Comparison of ENCODE assay signal across 8 cellular contexts in genomic region chr19:49987159-49987698, GRCh38. TPM values are rescaled to one million over a fixed set of nuclear protein-coding genes. Genes with fewer than 3 reads are reported as not detected.
A peak's percentile ranks its signal among the peaks of the same experiment; 100 is the strongest.
DNase-seq lines count a peak whose midpoint lies in the region; ATAC-seq, FAIRE-seq and TF ChIP-seq lines count a peak whose summit lies in the region.

No MANE protein-coding gene starts in this region.

- H3K27me3 ChIP-seq in endothelial cell of umbilical vein (ENCODE audit: control insufficient read depth in 2 of 2, insufficient read depth in 2 of 2, low read length in 2 of 2) = no peaks in the 10 kb centered on the region

- no peak overlapping the region for H3K9ac ChIP-seq in endothelial cell of umbilical vein (replicated peaks; ENCODE audit: extremely low read depth, insufficient read depth, low read length)

- peaks cover 0 to 10% of the 10 kb centered on the region in 2 experiments for H3K36me3 ChIP-seq in endothelial cell of umbilical vein (ENCODE audit: control insufficient read depth in 2 of 2, extremely low read depth in 1 of 2, insufficient read depth in 2 of 2, low read length in 2 of 2)

- H3K4me3 ChIP-seq in endothelial cell of umbilical vein (replicated peaks in 1 of 3; ENCODE audit: insufficient read depth in 1 of 3, low read depth in 1 of 3, low read length in 3 of 3) = no peak overlapping the region

- DNase-seq in GF-D8 (lab: John Stamatoyannopoulos, UW) (peak; percentile 77), NOMO-1 treated with DMSO at 0.1 percent for 48 hours (lab: John Stamatoyannopoulos, UW; ENCODE audit: unreplicated experiment) (peak; percentile 97), endothelial cell of umbilical vein (ENCODE audit: low read depth, low spot score) (peak; percentile 89), middle frontal gyrus (ENCODE audit: extremely low spot score, low spot score) (peak; percentile 32), NCI-H146 (lab: John Stamatoyannopoulos, UW) (no peak)
- DNase-seq in activated CD8-positive, alpha-beta memory T cell treated with anti-CD3 and anti-CD28 coated beads, Interleukin-2, amount 50 U/mL, for 24 hours (ENCODE audit: extremely low read depth) = peak; percentile 44
- peak; percentile 35 to 36 for DNase-seq in stimulated activated CD8-positive, alpha-beta memory T cell treated with anti-CD3 and anti-CD28 coated beads, Interleukin-4, amount 100 ng/mL, for 1 hour (ENCODE audit: low read depth in 2 of 2, low spot score in 1 of 2)

- CTCF ChIA-PET in endothelial cell of umbilical vein (lab: Charles Lee) = interaction anchor here (0.8 to 2.2 kb wide), 6 partner anchors 11 to 149 kb away, joined by 3 to 8 read pairs (median 3); no protein-coding TSS in a partner anchor

- no peak overlapping the region for H3K27ac ChIP-seq in endothelial cell of umbilical vein (ENCODE audit: insufficient read depth, low read depth, low read length)

- no peaks in the 10 kb centered on the region for H3K9me3 ChIP-seq in endothelial cell of umbilical vein (replicated peaks; ENCODE audit: control insufficient read depth, insufficient read depth, low read length)

- H3K4me1 ChIP-seq in endothelial cell of umbilical vein (ENCODE audit: control insufficient read depth, extremely low read depth, insufficient read depth, low read length) = no peaks in the 10 kb centered on the region

- H3K79me2 ChIP-seq in endothelial cell of umbilical vein (ENCODE audit: control insufficient read depth, insufficient read depth, low read length) = no peaks in the 10 kb centered on the region

- TF ChIP-seq POLR2A in endothelial cell of umbilical vein (IDR thresholded peaks at IDR 0.05; ENCODE audit: low read depth, low read length) = no peak

- no peaks in the 10 kb centered on the region for H4K20me1 ChIP-seq in endothelial cell of umbilical vein (replicated peaks; ENCODE audit: control insufficient read depth, extremely low read depth, insufficient read depth, low read length)

- intact Hi-C loops in endothelial cell of umbilical vein (cut with micrococcal nuclease) = loop anchor here (1.0 kb wide), 1 partner anchor 38 kb away; the partner anchor contains the start of gene VRK3

- dilution Hi-C loops in endothelial cell of umbilical vein (cut with MboI; ENCODE audit: extremely low pct_ligation_motif_present, low sequenced_read_pairs) = no loop called here

- ATAC-seq in HG03280 (IDR thresholded peaks at IDR 0.05; ENCODE audit: unreplicated experiment) = no peak

- no peak overlapping the region for H3K4me2 ChIP-seq in endothelial cell of umbilical vein (ENCODE audit: insufficient read depth, low read length)

- no TSS peak for BruUV-seq in endothelial cell of umbilical vein (replicated peaks; lab: Mats Ljungman, UMichigan)

- H3K9me1 ChIP-seq in endothelial cell of umbilical vein (replicated peaks; ENCODE audit: control insufficient read depth, extremely low read depth, insufficient read depth, low read length) = no peaks in the 10 kb centered on the region

- FAIRE-seq in endothelial cell of umbilical vein (lab: Jason Lieb, UNC) = peak; percentile 87

- POLR2A ChIA-PET in endothelial cell of umbilical vein (lab: Charles Lee) = interaction anchor here (1.1 kb wide), 1 partner anchor 12 kb away, joined by 13 read pairs; no protein-coding TSS in a partner anchor

- peak in 1 of 2 donors; percentile 24 for TF ChIP-seq CTCF in endothelial cell of umbilical vein (IDR thresholded peaks at IDR 0.05; ENCODE audit: extremely low read depth in 1 of 2, insufficient read depth in 1 of 2, low read depth in 1 of 2, low read length in 2 of 2)

- H2AFZ ChIP-seq in endothelial cell of umbilical vein (ENCODE audit: low read depth, low read length) = no peak overlapping the region

TF ChIP-seq in endothelial cell of umbilical vein, 7 proteins besides CTCF, POLR2A, EP300 and RAD21:
- TF ChIP-seq MAX (IDR thresholded peaks at IDR 0.05; ENCODE audit: insufficient read depth, insufficient read length) (peak; percentile 79), GATA2 (IDR thresholded peaks at IDR 0.05; ENCODE audit: insufficient read depth, insufficient read length, low read depth, low read length) (no peak), FOS (IDR thresholded peaks at IDR 0.05; ENCODE audit: borderline replicate concordance, insufficient read depth, low read length) (peak; percentile 21), MYC (IDR thresholded peaks at IDR 0.05; ENCODE audit: low read depth, low read length) (no peak), EZH2 (IDR thresholded peaks at IDR 0.05; ENCODE audit: borderline replicate concordance, low read depth, low read length, severe bottlenecking) (no peak), JUN (IDR thresholded peaks at IDR 0.05; ENCODE audit: borderline replicate concordance, insufficient read depth, insufficient read length, low read depth) (no peak), POLR2AphosphoS5 (IDR thresholded peaks at IDR 0.05; ENCODE audit: insufficient read depth, low read depth, low read length) (peak; percentile 75)

RNA-seq across cellular contexts. Expression of gene SIGLEC11, which starts 26.3 kb away (rescaled TPM):
- not detected in 2 replicates for total RNA-seq in endothelial cell of umbilical vein
- polyA plus RNA-seq in endothelial cell of umbilical vein = not detected in 2 replicates
- not detected in 2 replicates for polyA plus RNA-seq in endothelial cell of umbilical vein (2011; cell fraction: cytosol; rRNA removed)
- not detected in 2 replicates for polyA plus RNA-seq in endothelial cell of umbilical vein (2011; cell fraction: nucleus; rRNA removed)
- polyA plus RNA-seq in endothelial cell of umbilical vein (2012) = not detected in 2 replicates
- not detected in 2 replicates for polyA minus RNA-seq in endothelial cell of umbilical vein
- polyA minus RNA-seq in endothelial cell of umbilical vein (2011; cell fraction: cytosol; rRNA and poly(A)+ RNA removed) = not detected
- not detected in 2 replicates for polyA minus RNA-seq in endothelial cell of umbilical vein (2011; cell fraction: nucleus; rRNA and poly(A)+ RNA removed)

RNA-seq across cellular contexts. Expression of gene VRK3, which starts 37.9 kb away (rescaled TPM):
- 36.0 and 37.4 TPM in 2 replicates for total RNA-seq in endothelial cell of umbilical vein
- polyA plus RNA-seq in endothelial cell of umbilical vein = 14.6 and 20.4 TPM in 2 replicates
- polyA plus RNA-seq in endothelial cell of umbilical vein (2011; cell fraction: cytosol; rRNA removed) = 28.6 and 30.5 TPM in 2 replicates
- polyA plus RNA-seq in endothelial cell of umbilical vein (2011; cell fraction: nucleus; rRNA removed) = 78.4 and 79.1 TPM in 2 replicates
- polyA plus RNA-seq in endothelial cell of umbilical vein (2012) = 30.9 and 31.6 TPM in 2 replicates
- polyA minus RNA-seq in endothelial cell of umbilical vein = 18.4 and 25.7 TPM in 2 replicates
- polyA minus RNA-seq in endothelial cell of umbilical vein (2011; cell fraction: cytosol; rRNA and poly(A)+ RNA removed) = 11.0 TPM
- polyA minus RNA-seq in endothelial cell of umbilical vein (2011; cell fraction: nucleus; rRNA and poly(A)+ RNA removed) = 30.5 and 36.1 TPM in 2 replicates

RNA-seq across cellular contexts. Expression of gene ZNF473, which starts 38.6 kb away (rescaled TPM):
- 8.1 and 8.7 TPM in 2 replicates for total RNA-seq in endothelial cell of umbilical vein
- polyA plus RNA-seq in endothelial cell of umbilical vein = 3.0 and 3.8 TPM in 2 replicates
- 4.0 and 4.1 TPM in 2 replicates for polyA plus RNA-seq in endothelial cell of umbilical vein (2011; cell fraction: cytosol; rRNA removed)
- polyA plus RNA-seq in endothelial cell of umbilical vein (2011; cell fraction: nucleus; rRNA removed) = 7.0 and 8.0 TPM in 2 replicates
- polyA plus RNA-seq in endothelial cell of umbilical vein (2012) = 4.5 and 4.6 TPM in 2 replicates
- 8.0 and 11.0 TPM in 2 replicates for polyA minus RNA-seq in endothelial cell of umbilical vein
- polyA minus RNA-seq in endothelial cell of umbilical vein (2011; cell fraction: cytosol; rRNA and poly(A)+ RNA removed) = 8.2 TPM
- polyA minus RNA-seq in endothelial cell of umbilical vein (2011; cell fraction: nucleus; rRNA and poly(A)+ RNA removed) = 4.0 and 6.4 TPM in 2 replicates

RNA-seq across cellular contexts. Expression of gene NUP62, which starts 57.9 kb away (rescaled TPM):
- total RNA-seq in endothelial cell of umbilical vein = 83.2 and 93.7 TPM in 2 replicates
- polyA plus RNA-seq in endothelial cell of umbilical vein = 28.8 and 32.0 TPM in 2 replicates
- 26.0 and 26.5 TPM in 2 replicates for polyA plus RNA-seq in endothelial cell of umbilical vein (2011; cell fraction: cytosol; rRNA removed)
- 22.8 and 25.0 TPM in 2 replicates for polyA plus RNA-seq in endothelial cell of umbilical vein (2011; cell fraction: nucleus; rRNA removed)
- polyA plus RNA-seq in endothelial cell of umbilical vein (2012) = 52.6 and 52.8 TPM in 2 replicates
- 26.9 and 27.0 TPM in 2 replicates for polyA minus RNA-seq in endothelial cell of umbilical vein
- 15.8 TPM for polyA minus RNA-seq in endothelial cell of umbilical vein (2011; cell fraction: cytosol; rRNA and poly(A)+ RNA removed)
- polyA minus RNA-seq in endothelial cell of umbilical vein (2011; cell fraction: nucleus; rRNA and poly(A)+ RNA removed) = 17.7 and 19.4 TPM in 2 replicates

RNA-seq across cellular contexts. Expression of gene ATF5, which starts 58.2 kb away (rescaled TPM):
- 38.0 and 46.0 TPM in 2 replicates for total RNA-seq in endothelial cell of umbilical vein
- polyA plus RNA-seq in endothelial cell of umbilical vein = 23.2 and 30.4 TPM in 2 replicates
- 11.5 and 14.3 TPM in 2 replicates for polyA plus RNA-seq in endothelial cell of umbilical vein (2011; cell fraction: cytosol; rRNA removed)
- 18.5 and 19.2 TPM in 2 replicates for polyA plus RNA-seq in endothelial cell of umbilical vein (2011; cell fraction: nucleus; rRNA removed)
- 33.9 and 35.3 TPM in 2 replicates for polyA plus RNA-seq in endothelial cell of umbilical vein (2012)
- polyA minus RNA-seq in endothelial cell of umbilical vein = 4.4 and 5.8 TPM in 2 replicates
- 13.3 TPM for polyA minus RNA-seq in endothelial cell of umbilical vein (2011; cell fraction: cytosol; rRNA and poly(A)+ RNA removed)
- 3.5 and 5.7 TPM in 2 replicates for polyA minus RNA-seq in endothelial cell of umbilical vein (2011; cell fraction: nucleus; rRNA and poly(A)+ RNA removed)
